In the genomic region with DNA sequence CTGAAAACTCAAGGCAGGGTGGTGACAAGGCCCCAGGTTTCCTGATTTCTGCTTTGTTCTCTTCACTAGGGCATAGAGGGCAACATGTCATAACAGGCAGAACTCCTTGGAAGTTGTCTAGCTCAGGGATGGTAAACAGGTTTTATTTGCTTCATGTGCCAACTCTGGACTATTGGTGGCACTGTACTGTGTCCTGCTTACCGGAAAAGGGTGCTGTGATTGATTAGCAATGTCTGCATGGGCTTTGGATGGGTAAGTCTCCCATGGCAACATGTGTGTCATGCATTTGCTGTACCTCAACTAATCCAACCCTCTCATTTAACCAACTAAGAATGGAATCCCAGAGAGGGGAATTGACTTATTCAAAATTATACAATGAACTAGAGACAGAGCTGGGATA, we compare ENCODE assay signal across 19 cellular contexts.
DNase-seq lines count a peak whose midpoint lies in the region; ATAC-seq and TF ChIP-seq lines count a peak whose summit lies in the region.
"Had no signal": no experiment of that assay in that cellular context is flagged by ENCODE, and none has a peak within 500 bp of the region (broad histone marks: within the 10 kb centered on the region; RNA-seq: fewer than 3 reads in every experiment).

No MANE protein-coding gene starts in this region.

- no TSS peak for BruUV-seq in IMR-90 (replicated peaks; lab: Mats Ljungman, UMichigan)
- BruUV-seq in mammary epithelial cell (replicated peaks; lab: Mats Ljungman, UMichigan), result no TSS peak

- no peak for TF ChIP-seq POLR2A in IMR-90 (IDR thresholded peaks at IDR 0.05; ENCODE audit: low read depth, low read length)

- H3K27ac ChIP-seq in IMR-90 (ENCODE audit: insufficient read depth, low read length) (peak overlapping the region; percentile 5; the same call in 1 of the 2 replicates), mammary epithelial cell (ENCODE audit: insufficient read depth, low read depth, low read length) (no peak overlapping the region), osteoblast (ENCODE audit: low read depth, low read length) (no peak overlapping the region)
- H3K27ac ChIP-seq: transverse colon had no signal

- peak overlapping the region; percentile 26 for H2AK9ac ChIP-seq in IMR-90 (replicated peaks; ENCODE audit: low read depth, low read length, poor library complexity)

- TF ChIP-seq CTCF in IMR-90 (conservative IDR thresholded peaks at IDR 0.05; ENCODE audit: low read depth, low read length) (no peak), mammary epithelial cell (conservative IDR thresholded peaks at IDR 0.05 in 1 of 2, IDR thresholded peaks at IDR 0.05 in 1 of 2; ENCODE audit: extremely low read depth in 1 of 2, insufficient read depth in 1 of 2, low read depth in 1 of 2, low read length in 2 of 2) (peak in 1 of 2 donors; percentile 31), osteoblast (IDR thresholded peaks at IDR 0.05; ENCODE audit: extremely low read depth, low read depth, low read length) (no peak)

- WGBS in IMR-90 (ENCODE audit: extremely low coverage in 2 of 2, insufficient read length in 1 of 2), 2 experiments, result no CpG with 5 or more reads among the region's 1 CpG
- 11% methylated on average over 1 of the region's 1 CpG for WGBS in mammary epithelial cell (ENCODE audit: low coverage, missing lambda C conversion rate)

- CTCF ChIA-PET in IMR-90 (lab: Yijun Ruan, JAX), result interaction anchor here (0.6 to 3.0 kb wide), 3 partner anchors 51 to 1333 kb away, joined by 3 to 19 read pairs (median 4); no protein-coding TSS in a partner anchor
- CTCF ChIA-PET in mammary epithelial cell (lab: Charles Lee; ENCODE audit: low non-redundant PET), result interaction anchor here (0.7 to 0.9 kb wide), 2 partner anchors 52 to 1298 kb away, joined by 3 read pairs; no protein-coding TSS in a partner anchor

- H2BK120ac ChIP-seq in IMR-90 (ENCODE audit: low read depth, low read length), result peak overlapping the region; percentile 16

- H3K79me2 ChIP-seq in mammary epithelial cell (ENCODE audit: insufficient read depth, low read length) (no peaks in the 10 kb centered on the region), osteoblast (ENCODE audit: insufficient read depth, low read length) (no peaks in the 10 kb centered on the region)

- POLR2A ChIA-PET in IMR-90 (lab: Charles Lee; ENCODE audit: unreplicated experiment), result no interaction called here

- no peak overlapping the region for H3K56ac ChIP-seq in IMR-90 (ENCODE audit: extremely low read depth, insufficient read depth, low read length)

- DNase-seq in NCI-H2171 treated with DMSO at 0.1 percent for 48 hours (lab: John Stamatoyannopoulos, UW), result peak; percentile 71
- no peak for DNase-seq in NCI-H2171 (lab: John Stamatoyannopoulos, UW)
- DNase-seq in IMR-90, result no peak
- peak; percentile 76 for DNase-seq in mammary epithelial cell
- peak; percentile 42 for DNase-seq in osteoblast (ENCODE audit: insufficient read length, low spot score, missing footprints)
- no peak for DNase-seq in activated CD4-positive, alpha-beta T cell treated with anti-CD3 and anti-CD28 coated beads for 1 hour
- DNase-seq: ACHN; activated B cell treated with CpG ODN at 0.5 μM for 24 hours; activated CD8-positive, alpha-beta memory T cell treated with anti-CD3 and anti-CD28 coated beads, Interleukin-2, amount 10 ng/mL, durations not matched to agents 7 days and 5 days; activated gamma-delta T cell; aorta; GF-D8; NCI-H146; nucleus accumbens; stimulated activated CD4-positive, alpha-beta T cell treated with anti-CD3 and anti-CD28 coated beads, Interleukin-4, amount 100 ng/mL, for 24 hours; T-helper 1 cell; transverse colon had no signal

- in situ Hi-C loops in IMR-90 (cut with MboI; ENCODE audit: low sequenced_read_pairs), result loop anchor here (5.0 to 10.0 kb wide), 3 partner anchors 1209 to 1419 kb away; no protein-coding TSS in a partner anchor
- in situ Hi-C loops in mammary epithelial cell (cut with MboI; ENCODE audit: low sequenced_read_pairs in 2 of 2), result loop anchor here (10.0 kb wide), 2 partner anchors 49 to 1299 kb away; no protein-coding TSS in a partner anchor

- peak overlapping the region; percentile 80; the same call in 2 of the 3 replicates for H2BK15ac ChIP-seq in IMR-90 (ENCODE audit: low read depth, low read length)

- H3K4ac ChIP-seq in IMR-90 (ENCODE audit: low read depth, low read length), result 0 out of 2 replicates have a peak overlapping the region, but pooled peaks have one; percentile 53

- dilution Hi-C loops in IMR-90 (cut with HindIII; ENCODE audit: low sequenced_read_pairs, unreplicated experiment) (loop anchor here (25.0 kb wide), 1 partner anchor 1301 kb away; the partner anchor contains the start of gene PLPP3), mammary epithelial cell (cut with HindIII; ENCODE audit: low sequenced_read_pairs) (no loop called here)

- H2BK20ac ChIP-seq in IMR-90 (ENCODE audit: low read depth, low read length), result peak overlapping the region; percentile 59; the same call in 1 of the 2 replicates

- H2AFZ ChIP-seq in IMR-90 (replicated peaks; ENCODE audit: low read length, poor library complexity) (no peak overlapping the region), mammary epithelial cell (ENCODE audit: low read depth, low read length) (no peak overlapping the region), osteoblast (ENCODE audit: low read length) (no peak overlapping the region)

- no peaks in the 10 kb centered on the region for H4K20me1 ChIP-seq in IMR-90 (ENCODE audit: insufficient read depth, low read length)
- H4K20me1 ChIP-seq in mammary epithelial cell (ENCODE audit: insufficient read depth, low read length), result no peaks in the 10 kb centered on the region
- no peaks in the 10 kb centered on the region for H4K20me1 ChIP-seq in osteoblast (ENCODE audit: insufficient read depth, low read length)

- H3K4me3 ChIP-seq in IMR-90 (ENCODE audit: insufficient read depth, low read depth, low read length) (no peak overlapping the region), mammary epithelial cell (replicated peaks in 1 of 3; ENCODE audit: insufficient read depth in 1 of 3, low read depth in 2 of 3, low read length in 3 of 3) (no peak overlapping the region), osteoblast (ENCODE audit: insufficient read depth, low read length) (no peak overlapping the region)
- H3K4me3 ChIP-seq: transverse colon had no signal

- peak overlapping the region; percentile 39; the same call in 1 of the 2 replicates for H4K5ac ChIP-seq in IMR-90 (ENCODE audit: low read depth, low read length)

- H2BK5ac ChIP-seq in IMR-90 (ENCODE audit: low read depth, low read length, poor library complexity, severe bottlenecking), result no peak overlapping the region

- no peak overlapping the region for H3K4me2 ChIP-seq in IMR-90 (ENCODE audit: low read depth, low read length)
- no peak overlapping the region for H3K4me2 ChIP-seq in mammary epithelial cell (ENCODE audit: insufficient read depth, low read depth, low read length)
- H3K4me2 ChIP-seq in osteoblast (ENCODE audit: insufficient read depth, low read length), result no peak overlapping the region

- H3K27me3 ChIP-seq in IMR-90 (ENCODE audit: control insufficient read depth, insufficient read depth, low read length), result no peaks in the 10 kb centered on the region
- no peaks in the 10 kb centered on the region for H3K27me3 ChIP-seq in mammary epithelial cell (ENCODE audit: insufficient read depth, low read length)
- no peaks in the 10 kb centered on the region for H3K27me3 ChIP-seq in osteoblast (ENCODE audit: insufficient read depth, low read length)
- H3K27me3 ChIP-seq: transverse colon had no signal

- H3K79me1 ChIP-seq in IMR-90 (ENCODE audit: low read depth in 1 of 2, low read length in 2 of 2), result no peaks in the 10 kb centered on the region

- no peak for ATAC-seq in IMR-90 (ENCODE audit: low read depth)
- no peak for ATAC-seq in GM18909 (IDR thresholded peaks at IDR 0.05; ENCODE audit: poor library complexity, unreplicated experiment)
- ATAC-seq in GM18498 (IDR thresholded peaks at IDR 0.05; ENCODE audit: unreplicated experiment), result no peak
- ATAC-seq: activated CD8-positive, alpha-beta memory T cell treated with anti-CD3 and anti-CD28 coated beads, Interleukin-2, amount 10 ng/mL, durations not matched to agents 7 days and 5 days had no signal

- H3K9me1 ChIP-seq in IMR-90 (ENCODE audit: insufficient read depth, low read length), result no peaks in the 10 kb centered on the region

- H3K9me3 ChIP-seq in IMR-90 (ENCODE audit: control insufficient read depth, insufficient read depth, low read length) (no peaks in the 10 kb centered on the region), mammary epithelial cell (replicated peaks; ENCODE audit: insufficient read depth, low read length) (no peaks in the 10 kb centered on the region), osteoblast (ENCODE audit: low read depth, low read length) (no peaks in the 10 kb centered on the region)
- H3K9me3 ChIP-seq: transverse colon had no signal

- no peak overlapping the region; a peak in 1 of 4 replicates for H4K8ac ChIP-seq in IMR-90 (ENCODE audit: low read depth in 2 of 2, low read length in 2 of 2)

- peak overlapping the region; percentile 23; the same call in 1 of the 2 replicates for H4K91ac ChIP-seq in IMR-90 (ENCODE audit: insufficient read depth, low read depth, low read length)

- peaks cover 3% of the 10 kb centered on the region; the same call in 1 of the 2 replicates for H3K4me1 ChIP-seq in IMR-90 (ENCODE audit: control insufficient read depth, insufficient read depth, low read length)
- H3K4me1 ChIP-seq in mammary epithelial cell (ENCODE audit: insufficient read depth, low read length), result peaks cover 11% of the 10 kb centered on the region
- H3K4me1 ChIP-seq in osteoblast (ENCODE audit: insufficient read depth, low read length), result peaks cover 16% of the 10 kb centered on the region

- peak overlapping the region; percentile 30 for H2AK5ac ChIP-seq in IMR-90 (ENCODE audit: low read depth, low read length)

- H3K9ac ChIP-seq in IMR-90 (ENCODE audit: low read depth, low read length), result no peak overlapping the region; the same call in 1 of the 2 replicates
- no peak overlapping the region for H3K9ac ChIP-seq in mammary epithelial cell (ENCODE audit: insufficient read depth, low read length)

- 0 out of 2 replicates have a peak overlapping the region, but pooled peaks have one; percentile 20 for H3K14ac ChIP-seq in IMR-90 (replicated peaks; ENCODE audit: low read depth, low read length)

- H3K36me3 ChIP-seq in IMR-90 (ENCODE audit: control insufficient read depth, insufficient read depth, low read length), result no peaks in the 10 kb centered on the region
- H3K36me3 ChIP-seq in mammary epithelial cell (ENCODE audit: insufficient read depth, low read length), result no peaks in the 10 kb centered on the region
- H3K36me3 ChIP-seq in osteoblast (ENCODE audit: insufficient read depth, low read length), result no peaks in the 10 kb centered on the region
- H3K36me3 ChIP-seq: transverse colon had no signal

- H3K23ac ChIP-seq in IMR-90 (ENCODE audit: low read depth, low read length), result peak overlapping the region; percentile 20; the same call in 1 of the 2 replicates

- H3K18ac ChIP-seq in IMR-90 (ENCODE audit: low read depth, low read length), result peak overlapping the region; percentile 5; the same call in 1 of the 2 replicates

- no peak for TF ChIP-seq RAD21 in IMR-90 (IDR thresholded peaks at IDR 0.05; ENCODE audit: low read length)

- intact Hi-C loops in IMR-90 (cut with micrococcal nuclease) (loop anchor here (2.0 to 10.0 kb wide), 8 partner anchors 139 to 1535 kb away; no protein-coding TSS in a partner anchor), mammary epithelial cell (cut with micrococcal nuclease) (loop anchor here (1.0 to 10.0 kb wide), 5 partner anchors 52 to 1429 kb away; no protein-coding TSS in a partner anchor)

Comparison
In these comparisons a context has a peak if more than half of its experiments do, and no peak if none do; other contexts are left out.
1. DNase-seq: peak in NCI-H2171 treated with DMSO at 0.1 percent for 48 hours (single experiment), mammary epithelial cell (single experiment) and osteoblast (single experiment); none in NCI-H2171 (single experiment), IMR-90 (single experiment) and activated CD4-positive, alpha-beta T cell treated with anti-CD3 and anti-CD28 coated beads for 1 hour (single experiment).